Comparison of ENCODE assay signal across 2 cellular contexts in genomic region chr19:661427-662196, GRCh38.
TF ChIP-seq lines count a peak whose summit lies in the region.

No MANE protein-coding gene starts in this region.

TF ChIP-seq in SK-N-SH, 30 proteins besides CTCF, POLR2A, EP300 and RAD21 (continued from another document):
- TF ChIP-seq REST (IDR thresholded peaks at IDR 0.05; ENCODE audit: low read depth, low read length) (no peak), FOSL2 (IDR thresholded peaks at IDR 0.05; ENCODE audit: borderline replicate concordance, low read depth) (no peak)

TF ChIP-seq in SK-N-SH treated with all-trans-retinoic acid at 6 μM for 48 hours, 23 proteins besides CTCF, POLR2A, EP300 and RAD21 (continued from another document):
- TF ChIP-seq PATZ1 (CRISPR knock-in tag; IDR thresholded peaks at IDR 0.05; ENCODE audit: borderline replicate concordance) (no peak), OSR1 (CRISPR knock-in tag; IDR thresholded peaks at IDR 0.05) (no peak)
